In the genomic region with DNA sequence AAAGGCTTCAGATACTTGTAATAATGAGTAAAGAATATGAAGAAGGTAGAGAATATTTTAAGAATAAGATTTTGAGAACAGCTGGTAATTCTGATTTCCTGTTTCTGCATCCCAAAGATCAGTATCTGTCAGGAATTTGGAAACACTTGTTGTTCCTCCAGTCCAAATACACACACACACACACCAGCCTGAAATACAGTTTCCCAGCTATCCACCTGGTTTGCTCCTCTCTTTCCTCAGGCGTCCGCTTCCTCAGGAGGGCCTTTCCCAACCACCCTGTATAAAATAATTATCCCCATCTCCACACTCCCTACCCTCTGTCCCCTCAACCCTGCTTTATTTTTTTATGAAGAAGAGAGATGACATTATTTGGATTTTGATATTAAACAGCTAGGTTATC, we compare ENCODE assay signal across 16 cellular contexts. TPM values are rescaled to one million over a fixed set of nuclear protein-coding genes. Genes with fewer than 3 reads are reported as not detected.
DNase-seq lines count a peak whose midpoint lies in the region; ATAC-seq and TF ChIP-seq lines count a peak whose summit lies in the region.
"Had no signal": no experiment of that assay in that cellular context is flagged by ENCODE, and none has a peak within 500 bp of the region (broad histone marks: within the 10 kb centered on the region; RNA-seq: fewer than 3 reads in every experiment).

No MANE protein-coding gene starts in this region.

- H3K79me2 ChIP-seq in Karpas-422 (ENCODE audit: low read length) (peaks cover 8% of the 10 kb centered on the region), osteoblast (ENCODE audit: insufficient read depth, low read length) (peaks cover 24% of the 10 kb centered on the region)

- H3K4me2 ChIP-seq in Karpas-422 (ENCODE audit: low read depth, low read length, poor library complexity, severe bottlenecking) (peak overlapping the region; percentile 85), osteoblast (ENCODE audit: insufficient read depth, low read length) (peak overlapping the region; percentile 91)

- H3K27ac ChIP-seq in Karpas-422 (ENCODE audit: low read length), result no peak overlapping the region
- peak overlapping the region; percentile 67 for H3K27ac ChIP-seq in osteoblast (ENCODE audit: low read depth, low read length)
- H3K27ac ChIP-seq: adrenal gland, right lobe of liver had no signal

- H3K27me3 ChIP-seq in Karpas-422 (ENCODE audit: low read length) (no peaks in the 10 kb centered on the region), osteoblast (ENCODE audit: insufficient read depth, low read length) (no peaks in the 10 kb centered on the region)
- H3K27me3 ChIP-seq: adrenal gland, BE2C, right lobe of liver, tibial nerve had no signal

- peaks cover 55% of the 10 kb centered on the region for H3K4me1 Mint-ChIP-seq in activated CD8-positive, alpha-beta T cell treated with anti-CD3 and anti-CD28 coated beads for 36 hours (ENCODE audit: low read depth)
- H3K4me1 Mint-ChIP-seq in activated CD8-positive, alpha-beta T cell treated with anti-CD3 and anti-CD28 coated beads, Interleukin-2, amount 10 ng/mL, durations not matched to agents 7 days and 5 days (ENCODE audit: low read depth), result peaks cover 57% of the 10 kb centered on the region
- H3K4me1 Mint-ChIP-seq in central memory CD8-positive, alpha-beta T cell, result peaks cover 39% of the 10 kb centered on the region

- H3K9me3 Mint-ChIP-seq in activated CD8-positive, alpha-beta T cell treated with anti-CD3 and anti-CD28 coated beads for 36 hours, result no peaks in the 10 kb centered on the region
- H3K9me3 Mint-ChIP-seq in activated CD8-positive, alpha-beta T cell treated with anti-CD3 and anti-CD28 coated beads, Interleukin-2, amount 10 ng/mL, durations not matched to agents 7 days and 5 days (ENCODE audit: insufficient read depth), result no peaks in the 10 kb centered on the region
- no peaks in the 10 kb centered on the region for H3K9me3 Mint-ChIP-seq in central memory CD8-positive, alpha-beta T cell

- no peak overlapping the region for H3K9ac ChIP-seq in Karpas-422 (ENCODE audit: low read length)

- 0 out of 2 replicates have a peak overlapping the region, but pooled peaks have one; percentile 77 for H3K4me3 ChIP-seq in Karpas-422 (ENCODE audit: low read length)
- no peak overlapping the region for H3K4me3 ChIP-seq in osteoblast (ENCODE audit: insufficient read depth, low read length)
- H3K4me3 ChIP-seq: adrenal gland, lung, right lobe of liver had no signal

- CTCF ChIA-PET in activated CD8-positive, alpha-beta T cell treated with anti-CD3 and anti-CD28 coated beads for 36 hours (lab: Charles Lee), result interaction anchor here (1.2 to 1.8 kb wide), 2 partner anchors 99 to 254 kb away, joined by 4 to 6 read pairs; a partner anchor contains a TSS
- CTCF ChIA-PET in activated CD8-positive, alpha-beta T cell treated with anti-CD3 and anti-CD28 coated beads, Interleukin-2, amount 10 ng/mL, durations not matched to agents 7 days and 5 days (lab: Charles Lee), result interaction anchor here (0.6 to 1.7 kb wide), 6 partner anchors 10 to 490 kb away, joined by 3 to 4 read pairs (median 4); no protein-coding TSS in a partner anchor

- no peak overlapping the region for H2AFZ ChIP-seq in Karpas-422 (ENCODE audit: low read length)
- H2AFZ ChIP-seq in osteoblast (ENCODE audit: low read length), result no peak overlapping the region

- H3K36me3 ChIP-seq in Karpas-422 (ENCODE audit: insufficient read depth, low read length) (no peaks in the 10 kb centered on the region), osteoblast (ENCODE audit: insufficient read depth, low read length) (no peaks in the 10 kb centered on the region)
- H3K36me3 ChIP-seq: adrenal gland, BE2C, right lobe of liver, tibial nerve had no signal

- peak overlapping the region; percentile 42 for H3K4me3 Mint-ChIP-seq in activated CD8-positive, alpha-beta T cell treated with anti-CD3 and anti-CD28 coated beads for 36 hours
- H3K4me3 Mint-ChIP-seq in activated CD8-positive, alpha-beta T cell treated with anti-CD3 and anti-CD28 coated beads, Interleukin-2, amount 10 ng/mL, durations not matched to agents 7 days and 5 days, result no peak overlapping the region
- H3K4me3 Mint-ChIP-seq in central memory CD8-positive, alpha-beta T cell, result peak overlapping the region; percentile 58

- no peak for ATAC-seq in activated CD8-positive, alpha-beta T cell treated with anti-CD3 and anti-CD28 coated beads for 36 hours
- no peak for ATAC-seq in activated CD8-positive, alpha-beta T cell treated with anti-CD3 and anti-CD28 coated beads, Interleukin-2, amount 10 ng/mL, durations not matched to agents 7 days and 5 days
- ATAC-seq in central memory CD8-positive, alpha-beta T cell (replicated peaks; ENCODE audit: extremely low read depth, poor library complexity, severe bottlenecking), result no peak
- no peak for ATAC-seq in HG02642 (IDR thresholded peaks at IDR 0.05; ENCODE audit: poor library complexity, unreplicated experiment)
- ATAC-seq: right lobe of liver had no signal

- H3K27ac Mint-ChIP-seq in activated CD8-positive, alpha-beta T cell treated with anti-CD3 and anti-CD28 coated beads for 36 hours, result peak overlapping the region; percentile 1
- H3K27ac Mint-ChIP-seq in activated CD8-positive, alpha-beta T cell treated with anti-CD3 and anti-CD28 coated beads, Interleukin-2, amount 10 ng/mL, durations not matched to agents 7 days and 5 days, result no peak overlapping the region
- H3K27ac Mint-ChIP-seq in central memory CD8-positive, alpha-beta T cell (ENCODE audit: low read depth), result no peak overlapping the region

- TF ChIP-seq CTCF in activated CD8-positive, alpha-beta T cell treated with anti-CD3 and anti-CD28 coated beads for 36 hours (IDR thresholded peaks at IDR 0.05), result no peak
- TF ChIP-seq CTCF in osteoblast (IDR thresholded peaks at IDR 0.05; ENCODE audit: extremely low read depth, low read depth, low read length), result no peak

- H4K20me1 ChIP-seq in Karpas-422 (ENCODE audit: insufficient read depth, low read depth, low read length) (no peaks in the 10 kb centered on the region), osteoblast (ENCODE audit: insufficient read depth, low read length) (no peaks in the 10 kb centered on the region)

- H3K36me3 Mint-ChIP-seq in activated CD8-positive, alpha-beta T cell treated with anti-CD3 and anti-CD28 coated beads for 36 hours (ENCODE audit: low read depth), result peaks cover 3% of the 10 kb centered on the region
- peaks cover 11% of the 10 kb centered on the region for H3K36me3 Mint-ChIP-seq in activated CD8-positive, alpha-beta T cell treated with anti-CD3 and anti-CD28 coated beads, Interleukin-2, amount 10 ng/mL, durations not matched to agents 7 days and 5 days (ENCODE audit: low read depth)
- H3K36me3 Mint-ChIP-seq in central memory CD8-positive, alpha-beta T cell (ENCODE audit: insufficient read depth), result peaks cover 15% of the 10 kb centered on the region

- H3K4me1 ChIP-seq in Karpas-422 (ENCODE audit: low read length) (peaks cover 16% of the 10 kb centered on the region), osteoblast (ENCODE audit: insufficient read depth, low read length) (peaks cover 58% of the 10 kb centered on the region)
- H3K4me1 ChIP-seq: BE2C had no signal

- no peaks in the 10 kb centered on the region for H3K27me3 Mint-ChIP-seq in activated CD8-positive, alpha-beta T cell treated with anti-CD3 and anti-CD28 coated beads for 36 hours
- H3K27me3 Mint-ChIP-seq in activated CD8-positive, alpha-beta T cell treated with anti-CD3 and anti-CD28 coated beads, Interleukin-2, amount 10 ng/mL, durations not matched to agents 7 days and 5 days (ENCODE audit: low read depth), result no peaks in the 10 kb centered on the region
- no peaks in the 10 kb centered on the region for H3K27me3 Mint-ChIP-seq in central memory CD8-positive, alpha-beta T cell

- POLR2A ChIA-PET in activated CD8-positive, alpha-beta T cell treated with anti-CD3 and anti-CD28 coated beads for 36 hours (lab: Charles Lee), result no interaction called here
- POLR2A ChIA-PET in activated CD8-positive, alpha-beta T cell treated with anti-CD3 and anti-CD28 coated beads, Interleukin-2, amount 10 ng/mL, durations not matched to agents 7 days and 5 days (lab: Charles Lee), result no interaction called here

- no peak for DNase-seq in activated CD8-positive, alpha-beta T cell treated with anti-CD3 and anti-CD28 coated beads for 36 hours
- no peak for DNase-seq in activated CD8-positive, alpha-beta T cell treated with anti-CD3 and anti-CD28 coated beads, Interleukin-2, amount 10 ng/mL, durations not matched to agents 7 days and 5 days
- no peak for DNase-seq in Karpas-422
- no peak for DNase-seq in central memory CD8-positive, alpha-beta T cell (ENCODE audit: low spot score in 2 of 2)
- peak; percentile 76 for DNase-seq in osteoblast (ENCODE audit: insufficient read length, low spot score, missing footprints)
- no peak for DNase-seq in hepatic stellate cell (ENCODE audit: low spot score)
- DNase-seq in dedifferentiated amniotic fluid mesenchymal stem cell (ENCODE audit: extremely low spot score), result no peak
- DNase-seq: adrenal gland; BE2C; effector CD8-positive, alpha-beta T cell; H7; right lobe of liver; RPMI8226 had no signal

- H3K9me3 ChIP-seq in Karpas-422 (ENCODE audit: low read length) (no peaks in the 10 kb centered on the region), osteoblast (ENCODE audit: low read depth, low read length) (no peaks in the 10 kb centered on the region)
- H3K9me3 ChIP-seq: adrenal gland, BE2C, right lobe of liver, tibial nerve had no signal

- intact Hi-C loops in activated CD8-positive, alpha-beta T cell treated with anti-CD3 and anti-CD28 coated beads for 36 hours (cut with micrococcal nuclease), result loop anchor here (5.0 to 10.0 kb wide), 3 partner anchors 88 to 250 kb away; a partner anchor contains a TSS

- no peaks in the 10 kb centered on the region for H3K9me2 ChIP-seq in Karpas-422 (replicated peaks; ENCODE audit: insufficient read depth, low read length)

RNA-seq across cellular contexts. Expression of a gene that starts 2.0 kb away (rescaled TPM):
- total RNA-seq in activated CD8-positive, alpha-beta T cell treated with anti-CD3 and anti-CD28 coated beads for 36 hours, result under 1 TPM; 0.36 to 0.43 TPM
- 1 to 10 TPM in 1 of 2 experiments, under 1 TPM in 1; 0.73 to 1.0 TPM for total RNA-seq in activated CD8-positive, alpha-beta T cell treated with anti-CD3 and anti-CD28 coated beads, Interleukin-2, amount 10 ng/mL, durations not matched to agents 7 days and 5 days
- 0.07 and 0.79 TPM in 2 replicates for total RNA-seq in Karpas-422 (2014; rRNA removed; shearing (Covaris generic); ENCODE audit: low replicate concordance)
- 2.1 and 3.6 TPM in 2 replicates for total RNA-seq in osteoblast
